8 cellular contexts compared by ENCODE assay signal in genomic region chr16:48353565-48354163, GRCh38. TPM values are rescaled to one million over a fixed set of nuclear protein-coding genes. Genes with fewer than 3 reads are reported as not detected.
A peak's percentile ranks its signal among the peaks of the same experiment; 100 is the strongest.
DNase-seq lines count a peak whose midpoint lies in the region; ATAC-seq, FAIRE-seq and TF ChIP-seq lines count a peak whose summit lies in the region.

No MANE protein-coding gene starts in this region.

- H3K4me3 Mint-ChIP-seq in activated T-helper 1 cell treated with anti-CD3 and anti-CD28 coated beads, Interleukin-12 subunit alpha, Interleukin-12 subunit beta, Interleukin-2, Interleukin-4 antibody, amounts not matched to agents 30 ng/mL and 10 ng/mL and 1 ng/mL, durations not matched to agents 14 hours and 24 hours and 36 hours, result no peak overlapping the region

- H3K9me3 ChIP-seq in pancreas, result no peaks in the 10 kb centered on the region

- H3K9me3 Mint-ChIP-seq in activated T-helper 1 cell treated with anti-CD3 and anti-CD28 coated beads, Interleukin-12 subunit alpha, Interleukin-12 subunit beta, Interleukin-2, Interleukin-4 antibody, amounts not matched to agents 30 ng/mL and 10 ng/mL and 1 ng/mL, durations not matched to agents 14 hours and 24 hours and 36 hours, result no peaks in the 10 kb centered on the region

- H3K4me3 ChIP-seq in pancreas, result no peak overlapping the region

- no peaks in the 10 kb centered on the region for H3K27me3 ChIP-seq in pancreas

- H3K27ac ChIP-seq in pancreas, result no peak overlapping the region

- peak; percentile 5 for FAIRE-seq in pancreas (lab: Jason Lieb, UNC)

- 29 to 35% methylated on average over 7 of the region's 7 CpGs for WGBS in pancreas, 2 donors

- H3K4me1 Mint-ChIP-seq in activated T-helper 1 cell treated with anti-CD3 and anti-CD28 coated beads, Interleukin-12 subunit alpha, Interleukin-12 subunit beta, Interleukin-2, Interleukin-4 antibody, amounts not matched to agents 30 ng/mL and 10 ng/mL and 1 ng/mL, durations not matched to agents 14 hours and 24 hours and 36 hours (ENCODE audit: low read depth), result peaks cover 15% of the 10 kb centered on the region

- peaks cover 0 to 30% (median 7%) of the 10 kb centered on the region in 3 donors for H3K36me3 ChIP-seq in pancreas

- ATAC-seq in GM19467 (IDR thresholded peaks at IDR 0.05; ENCODE audit: unreplicated experiment) (peak; percentile 73), pancreas (peak; percentile 88 to 96 (median 92))

- H3K4me1 ChIP-seq in pancreas, result no peaks in the 10 kb centered on the region

- DNase-seq in CMK (ENCODE audit: low read depth) (peak; percentile 62), HuH-7.5 (ENCODE audit: low spot score) (peak; percentile 49), RPMI8226 (peak; percentile 85), fibroblast of the conjunctiva (ENCODE audit: low read depth) (peak; percentile 67), pancreas (peak in 4 of 6 donors; percentile 39 to 66 (median 44)), ureter (ENCODE audit: low spot score) (peak; percentile 63)
- DNase-seq in activated T-helper 1 cell treated with anti-CD3 and anti-CD28 coated beads, Interleukin-12 subunit alpha, Interleukin-12 subunit beta, Interleukin-2, Interleukin-4 antibody, amounts not matched to agents 30 ng/mL and 10 ng/mL and 1 ng/mL, durations not matched to agents 14 hours and 24 hours and 36 hours (ENCODE audit: low spot score), result peak; percentile 62

- H3K36me3 Mint-ChIP-seq in activated T-helper 1 cell treated with anti-CD3 and anti-CD28 coated beads, Interleukin-12 subunit alpha, Interleukin-12 subunit beta, Interleukin-2, Interleukin-4 antibody, amounts not matched to agents 30 ng/mL and 10 ng/mL and 1 ng/mL, durations not matched to agents 14 hours and 24 hours and 36 hours (ENCODE audit: low read depth), result peaks cover 45% of the 10 kb centered on the region

- TF ChIP-seq CTCF in pancreas (IDR thresholded peaks at IDR 0.05), result peak; percentile 63 to 88 (median 76)

- no peaks in the 10 kb centered on the region for H3K27me3 Mint-ChIP-seq in activated T-helper 1 cell treated with anti-CD3 and anti-CD28 coated beads, Interleukin-12 subunit alpha, Interleukin-12 subunit beta, Interleukin-2, Interleukin-4 antibody, amounts not matched to agents 30 ng/mL and 10 ng/mL and 1 ng/mL, durations not matched to agents 14 hours and 24 hours and 36 hours (ENCODE audit: insufficient read depth)

- peak overlapping the region; percentile 32 for H3K27ac Mint-ChIP-seq in activated T-helper 1 cell treated with anti-CD3 and anti-CD28 coated beads, Interleukin-12 subunit alpha, Interleukin-12 subunit beta, Interleukin-2, Interleukin-4 antibody, amounts not matched to agents 30 ng/mL and 10 ng/mL and 1 ng/mL, durations not matched to agents 14 hours and 24 hours and 36 hours

- intact Hi-C loops in activated T-helper 1 cell treated with anti-CD3 and anti-CD28 coated beads, Interleukin-12 subunit alpha, Interleukin-12 subunit beta, Interleukin-2, Interleukin-4 antibody, amounts not matched to agents 30 ng/mL and 10 ng/mL and 1 ng/mL, durations not matched to agents 14 hours and 24 hours and 36 hours (cut with micrococcal nuclease), result loop anchor here (1.0 to 5.0 kb wide), 8 partner anchors 13 to 277 kb away; partner anchors contain the start of gene SIAH1
- intact Hi-C loops in pancreas (cut with DNase I), result loop anchor here in 2 of 3 donors (5.0 to 10.0 kb wide), 3 partner anchors 191 to 274 kb away; no protein-coding TSS in a partner anchor

RNA-seq across cellular contexts. Expression of gene SIAH1, which starts 31.5 kb away (rescaled TPM):
- total RNA-seq in activated T-helper 1 cell treated with anti-CD3 and anti-CD28 coated beads, Interleukin-12 subunit alpha, Interleukin-12 subunit beta, Interleukin-2, Interleukin-4 antibody, amounts not matched to agents 30 ng/mL and 10 ng/mL and 1 ng/mL, durations not matched to agents 14 hours and 24 hours and 36 hours, result 15.6 and 16.8 TPM in 2 replicates
- total RNA-seq in pancreas (10 to 100 TPM in 3 of 6 donors, 1 to 10 TPM in 3; 7.2 to 13.2 (median 9.8) TPM), ureter (29.7 TPM)
- polyA plus RNA-seq in pancreas, result 10 to 100 TPM in 1 of 2 donors, 1 to 10 TPM in 1; 6.0 to 10.7 TPM
